1 cellular context compared by ENCODE assay signal in genomic region chr3:171753665-171754408, GRCh38.
TF ChIP-seq lines count a peak whose summit lies in the region.

No MANE protein-coding gene starts in this region.

TF ChIP-seq in K562, 482 proteins besides CTCF, POLR2A, EP300 and RAD21 (continued from another document):
- TF ChIP-seq PRDM10 (IDR thresholded peaks at IDR 0.05; ENCODE audit: partially characterized antibody): peak; percentile 55
